In genomic region chr2:43241558-43241957, GRCh38 we compare ENCODE assay signal across 27 cellular contexts.
"Had no signal": no experiment of that assay in that cellular context is flagged by ENCODE, and none has a peak within 500 bp of the region (broad histone marks: within the 10 kb centered on the region; RNA-seq: fewer than 3 reads in every experiment).

No MANE protein-coding gene starts in this region.

- H3K4me3 Mint-ChIP-seq: activated naive CD4-positive, alpha-beta T cell treated with anti-CD3 and anti-CD28 coated beads, Interleukin-2, amount 50 U/mL, for 24 hours; activated T-helper 1 cell treated with anti-CD3 and anti-CD28 coated beads, Interleukin-12 subunit alpha, Interleukin-12 subunit beta, Interleukin-2, Interleukin-4 antibody, amounts not matched to agents 30 ng/mL and 10 ng/mL and 1 ng/mL, durations not matched to agents 14 hours and 24 hours and 36 hours; immature natural killer cell; mesothelial cell of epicardium; natural killer cell; stimulated activated naive CD8-positive, alpha-beta T cell treated with anti-CD3 and anti-CD28 coated beads, Interleukin-15, Interleukin-2, amounts not matched to agents 100 ng/mL and 50 ng/mL, for 24 hours; T-cell; T-helper 2 cell treated with Interferon-gamma antibody and Interleukin-4, amounts not matched to agents 5 μg/mL and 100 μg/mL, for 36 hours had no signal

- H3K79me2 ChIP-seq: hepatocyte had no signal

- H3K36me3 Mint-ChIP-seq: activated naive CD4-positive, alpha-beta T cell treated with anti-CD3 and anti-CD28 coated beads, Interleukin-2, amount 50 U/mL, for 24 hours; natural killer cell had no signal

- H3K27me3 Mint-ChIP-seq: activated naive CD4-positive, alpha-beta T cell treated with anti-CD3 and anti-CD28 coated beads, Interleukin-2, amount 50 U/mL, for 24 hours; stimulated activated naive CD8-positive, alpha-beta T cell treated with anti-CD3 and anti-CD28 coated beads, Interleukin-15, Interleukin-2, amounts not matched to agents 100 ng/mL and 50 ng/mL, for 24 hours; T-cell had no signal

- FAIRE-seq: TTC549, urothelium cell line had no signal

- H3K36me3 ChIP-seq: cardiac muscle cell, sigmoid colon, tibial artery, WERI-Rb-1 had no signal

- DNase-seq: activated CD4-positive, alpha-beta T cell treated with anti-CD3 and anti-CD28 coated beads, Interleukin-2, amount 50 U/mL, for 48 hours; activated gamma-delta T cell treated with Interleukin-2 at 50 U/mL for 16 hours; activated T-cell treated with anti-CD3 and anti-CD28 coated beads for 4 hours; anterior cingulate cortex; body of pancreas; effector CD4-positive, alpha-beta T cell; erythroblast; foreskin fibroblast; immature natural killer cell; left lung; natural killer cell; sigmoid colon; stimulated activated CD4-positive, alpha-beta T cell treated with anti-CD3 and anti-CD28 coated beads, Interleukin-4, amount 100 ng/mL, for 1 hour; substantia nigra; T-cell; WERI-Rb-1 had no signal

- H3K27ac Mint-ChIP-seq: activated T-helper 1 cell treated with anti-CD3 and anti-CD28 coated beads, Interleukin-12 subunit alpha, Interleukin-12 subunit beta, Interleukin-2, Interleukin-4 antibody, amounts not matched to agents 30 ng/mL and 10 ng/mL and 1 ng/mL, durations not matched to agents 14 hours and 24 hours and 36 hours; mesothelial cell of epicardium; stimulated activated naive CD8-positive, alpha-beta T cell treated with anti-CD3 and anti-CD28 coated beads, Interleukin-15, Interleukin-2, amounts not matched to agents 100 ng/mL and 50 ng/mL, for 24 hours; T-helper 2 cell treated with Interferon-gamma antibody and Interleukin-4, amounts not matched to agents 5 μg/mL and 100 μg/mL, for 36 hours had no signal

- H3K4me3 ChIP-seq: body of pancreas, cardiac muscle cell, hepatocyte, left lung, lung, sigmoid colon, tibial artery had no signal

- H3K27ac ChIP-seq: cardiac muscle cell, hepatocyte, WERI-Rb-1 had no signal

- H3K4me1 ChIP-seq: body of pancreas had no signal

- H3K27me3 ChIP-seq: body of pancreas, cardiac muscle cell, hepatocyte, left lung, sigmoid colon, tibial artery had no signal

- H3K9me3 ChIP-seq: body of pancreas, left lung, sigmoid colon, tibial artery had no signal

- H3K9me3 Mint-ChIP-seq: activated naive CD4-positive, alpha-beta T cell treated with anti-CD3 and anti-CD28 coated beads, Interleukin-2, amount 50 U/mL, for 24 hours; activated T-helper 1 cell treated with anti-CD3 and anti-CD28 coated beads, Interleukin-12 subunit alpha, Interleukin-12 subunit beta, Interleukin-2, Interleukin-4 antibody, amounts not matched to agents 30 ng/mL and 10 ng/mL and 1 ng/mL, durations not matched to agents 14 hours and 24 hours and 36 hours; immature natural killer cell; mesothelial cell of epicardium; natural killer cell; stimulated activated naive CD8-positive, alpha-beta T cell treated with anti-CD3 and anti-CD28 coated beads, Interleukin-15, Interleukin-2, amounts not matched to agents 100 ng/mL and 50 ng/mL, for 24 hours; T-cell; T-helper 2 cell treated with Interferon-gamma antibody and Interleukin-4, amounts not matched to agents 5 μg/mL and 100 μg/mL, for 36 hours had no signal

- H3K4me2 ChIP-seq: hepatocyte had no signal

- H2AFZ ChIP-seq: hepatocyte had no signal

- ATAC-seq: body of pancreas, left lung, natural killer cell, T-cell had no signal
